Comparison of ENCODE assay signal across 9 cellular contexts in genomic region chr6:97586344-97586743, GRCh38.
DNase-seq lines count a peak whose midpoint lies in the region; ATAC-seq and TF ChIP-seq lines count a peak whose summit lies in the region.
"Had no signal": no experiment of that assay in that cellular context is flagged by ENCODE, and none has a peak within 500 bp of the region (broad histone marks: within the 10 kb centered on the region; RNA-seq: fewer than 3 reads in every experiment).

No MANE protein-coding gene starts in this region.

- H2AFZ ChIP-seq in OCI-LY3 (ENCODE audit: low read depth, low read length): no peak overlapping the region

- H3K27me3 Mint-ChIP-seq in CD4-positive, alpha-beta T cell: no peaks in the 10 kb centered on the region
- no peaks in the 10 kb centered on the region for H3K27me3 Mint-ChIP-seq in stimulated activated memory B cell treated with anti-CD40 and anti-IgM and Interleukin-4, amounts not matched to agents 10 μg/mL and 1 μg/mL and 100 μg/mL, for 72 hours

- H3K4me1 Mint-ChIP-seq in CD4-positive, alpha-beta T cell (ENCODE audit: low read depth): no peaks in the 10 kb centered on the region
- no peaks in the 10 kb centered on the region for H3K4me1 Mint-ChIP-seq in stimulated activated memory B cell treated with anti-CD40 and anti-IgM and Interleukin-4, amounts not matched to agents 10 μg/mL and 1 μg/mL and 100 μg/mL, for 72 hours

- no peaks in the 10 kb centered on the region for H3K79me2 ChIP-seq in OCI-LY3 (ENCODE audit: low read length)

- peak; percentile 52 for ATAC-seq in GM21717 (IDR thresholded peaks at IDR 0.05; ENCODE audit: unreplicated experiment)
- no peak for ATAC-seq in CD4-positive, alpha-beta T cell (ENCODE audit: poor library complexity)
- ATAC-seq in stimulated activated memory B cell treated with anti-CD40 and anti-IgM and Interleukin-4, amounts not matched to agents 10 μg/mL and 1 μg/mL and 100 μg/mL, for 72 hours: no peak

- H3K27ac ChIP-seq in OCI-LY3 (ENCODE audit: low read length): no peak overlapping the region
- H3K27ac ChIP-seq in CD4-positive, alpha-beta T cell (ENCODE audit: low read depth, low read length): no peak overlapping the region

- H3K27me3 ChIP-seq in OCI-LY3 (ENCODE audit: low read depth, low read length): no peaks in the 10 kb centered on the region
- no peaks in the 10 kb centered on the region for H3K27me3 ChIP-seq in CD4-positive, alpha-beta T cell (ENCODE audit: control insufficient read depth, insufficient read depth, low read length)

- no peak overlapping the region for H3K4me3 ChIP-seq in OCI-LY3 (ENCODE audit: low read length)

- H3K27ac Mint-ChIP-seq in CD4-positive, alpha-beta T cell: no peak overlapping the region
- H3K27ac Mint-ChIP-seq in stimulated activated memory B cell treated with anti-CD40 and anti-IgM and Interleukin-4, amounts not matched to agents 10 μg/mL and 1 μg/mL and 100 μg/mL, for 72 hours: no peak overlapping the region

- TF ChIP-seq CTCF in OCI-LY3 (IDR thresholded peaks at IDR 0.05; ENCODE audit: low read depth, low read length): peak; percentile 44
- TF ChIP-seq CTCF in CD4-positive, alpha-beta T cell (IDR thresholded peaks at IDR 0.05): no peak

- no peaks in the 10 kb centered on the region for H3K36me3 ChIP-seq in OCI-LY3 (replicated peaks; ENCODE audit: low read depth, low read length)

- CTCF ChIA-PET in CD4-positive, alpha-beta T cell (lab: Charles Lee): interaction anchor here (0.6 kb wide), 1 partner anchor 1225 kb away, joined by 3 read pairs; no protein-coding TSS in a partner anchor

- no peaks in the 10 kb centered on the region for H3K9me3 Mint-ChIP-seq in CD4-positive, alpha-beta T cell
- H3K9me3 Mint-ChIP-seq in stimulated activated memory B cell treated with anti-CD40 and anti-IgM and Interleukin-4, amounts not matched to agents 10 μg/mL and 1 μg/mL and 100 μg/mL, for 72 hours: peaks cover 3% of the 10 kb centered on the region

- peak; percentile 0 for DNase-seq in COR-L47 (lab: John Stamatoyannopoulos, UW)
- DNase-seq in hepatic stellate cell (ENCODE audit: low spot score): peak; percentile 34
- no peak for DNase-seq in CD4-positive, alpha-beta T cell
- no peak for DNase-seq in activated CD8-positive, alpha-beta memory T cell treated with anti-CD3 and anti-CD28 coated beads for 24 hours
- no peak for DNase-seq in NOMO-1 treated with dmso at 0.1 percent for 144 hours (lab: John Stamatoyannopoulos, UW; ENCODE audit: unreplicated experiment)
- DNase-seq: stimulated activated naive CD4-positive, alpha-beta T cell treated with Interleukin-2 at 50 U/mL for 16 hours had no signal

- H3K4me1 ChIP-seq in OCI-LY3 (ENCODE audit: low read length): no peaks in the 10 kb centered on the region

- H4K20me1 ChIP-seq in OCI-LY3 (ENCODE audit: insufficient read depth, low read length): no peaks in the 10 kb centered on the region

- H3K9ac ChIP-seq in OCI-LY3 (ENCODE audit: low read length): no peak overlapping the region

- POLR2A ChIA-PET in CD4-positive, alpha-beta T cell (lab: Charles Lee): no interaction called here

- intact Hi-C loops in CD4-positive, alpha-beta T cell (cut with DNase I, micrococcal nuclease): no loop called here

- no peaks in the 10 kb centered on the region for H3K9me3 ChIP-seq in OCI-LY3 (ENCODE audit: insufficient read depth, low read length)
- no peaks in the 10 kb centered on the region for H3K9me3 ChIP-seq in CD4-positive, alpha-beta T cell (ENCODE audit: control insufficient read depth, low read length)

- H3K4me2 ChIP-seq in OCI-LY3 (ENCODE audit: low read length): no peak overlapping the region

- H3K4me3 Mint-ChIP-seq in CD4-positive, alpha-beta T cell: no peak overlapping the region
- H3K4me3 Mint-ChIP-seq in stimulated activated memory B cell treated with anti-CD40 and anti-IgM and Interleukin-4, amounts not matched to agents 10 μg/mL and 1 μg/mL and 100 μg/mL, for 72 hours: no peak overlapping the region

- H3K36me3 Mint-ChIP-seq in CD4-positive, alpha-beta T cell (ENCODE audit: low read depth): no peaks in the 10 kb centered on the region
- H3K36me3 Mint-ChIP-seq in stimulated activated memory B cell treated with anti-CD40 and anti-IgM and Interleukin-4, amounts not matched to agents 10 μg/mL and 1 μg/mL and 100 μg/mL, for 72 hours: no peaks in the 10 kb centered on the region

Comparison
In these comparisons a context has a peak if more than half of its experiments do, and no peak if none do; other contexts are left out.
1. DNase-seq: peak in COR-L47 (single experiment) and hepatic stellate cell (single experiment); none in CD4-positive, alpha-beta T cell (0 of 10), activated CD8-positive, alpha-beta memory T cell treated with anti-CD3 and anti-CD28 coated beads for 24 hours (single experiment) and NOMO-1 treated with dmso at 0.1 percent for 144 hours (single experiment).